Comparison of ENCODE assay signal across 8 cellular contexts in genomic region chr7:130668258-130669050, GRCh38. TPM values are rescaled to one million over a fixed set of nuclear protein-coding genes. Genes with fewer than 3 reads are reported as not detected.
DNase-seq lines count a peak whose midpoint lies in the region; ATAC-seq, FAIRE-seq and TF ChIP-seq lines count a peak whose summit lies in the region.

A gene with protein sequence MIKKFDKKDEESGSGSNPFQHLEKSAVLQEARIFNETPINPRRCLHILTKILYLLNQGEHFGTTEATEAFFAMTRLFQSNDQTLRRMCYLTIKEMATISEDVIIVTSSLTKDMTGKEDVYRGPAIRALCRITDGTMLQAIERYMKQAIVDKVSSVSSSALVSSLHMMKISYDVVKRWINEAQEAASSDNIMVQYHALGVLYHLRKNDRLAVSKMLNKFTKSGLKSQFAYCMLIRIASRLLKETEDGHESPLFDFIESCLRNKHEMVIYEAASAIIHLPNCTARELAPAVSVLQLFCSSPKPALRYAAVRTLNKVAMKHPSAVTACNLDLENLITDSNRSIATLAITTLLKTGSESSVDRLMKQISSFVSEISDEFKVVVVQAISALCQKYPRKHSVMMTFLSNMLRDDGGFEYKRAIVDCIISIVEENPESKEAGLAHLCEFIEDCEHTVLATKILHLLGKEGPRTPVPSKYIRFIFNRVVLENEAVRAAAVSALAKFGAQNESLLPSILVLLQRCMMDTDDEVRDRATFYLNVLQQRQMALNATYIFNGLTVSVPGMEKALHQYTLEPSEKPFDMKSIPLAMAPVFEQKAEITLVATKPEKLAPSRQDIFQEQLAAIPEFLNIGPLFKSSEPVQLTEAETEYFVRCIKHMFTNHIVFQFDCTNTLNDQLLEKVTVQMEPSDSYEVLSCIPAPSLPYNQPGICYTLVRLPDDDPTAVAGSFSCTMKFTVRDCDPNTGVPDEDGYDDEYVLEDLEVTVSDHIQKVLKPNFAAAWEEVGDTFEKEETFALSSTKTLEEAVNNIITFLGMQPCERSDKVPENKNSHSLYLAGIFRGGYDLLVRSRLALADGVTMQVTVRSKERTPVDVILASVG (minus strand): TSS chr7:130668748. CDS start chr7:130668668, 80 bp downstream.

- H3K4me1 ChIP-seq in HepG2 (ENCODE audit: insufficient read depth, low read length) = peaks cover 18% of the 10 kb centered on the region

- TF ChIP-seq POLR2A in HepG2 (IDR thresholded peaks at IDR 0.05; ENCODE audit: insufficient read depth in 1 of 2, low read depth in 2 of 2, low read length in 2 of 2) = peak in 1 of 2 experiments; percentile 72; a peak in 2 of 4 replicates

- no peak; the same call in 1 of the 2 replicates for TF ChIP-seq CTCF in C4-2B (conservative IDR thresholded peaks at IDR 0.05)
- TF ChIP-seq CTCF in HepG2 (CRISPR knock-in tag; IDR thresholded peaks at IDR 0.05) = no peak

- peak within 1 kb of the TSS; percentile 71 for H3K9ac ChIP-seq in HepG2 (ENCODE audit: insufficient read depth, low read depth, low read length)

- FAIRE-seq in HepG2 (lab: Jason Lieb, UNC) = no peak

- intact Hi-C loops in dendritic cell treated with granulocyte-macrophage colony-stimulating factor and Interleukin-4, amounts not matched to agents 40 ng/mL and 50 ng/mL, for 4 days (cut with micrococcal nuclease) = loop anchor here (2.0 kb wide), 1 partner anchor 464 kb away; the partner anchor contains the start of gene TMEM209
- intact Hi-C loops in HepG2 (cut with micrococcal nuclease; ENCODE audit: unreplicated experiment) = no loop called here

- H4K20me1 ChIP-seq in HepG2 (ENCODE audit: insufficient read depth, low read length) = no peaks in the 10 kb centered on the region; the same call in 1 of the 2 replicates

- TF ChIP-seq EP300 in HepG2 (IDR thresholded peaks at IDR 0.05; ENCODE audit: low read depth in 2 of 2, low read length in 2 of 2) = no peak
- TF ChIP-seq EP300 in HepG2 (CRISPR knock-in tag; IDR thresholded peaks at IDR 0.05; ENCODE audit: borderline replicate concordance) = no peak

- H3K4me3 Mint-ChIP-seq in dendritic cell treated with granulocyte-macrophage colony-stimulating factor and Interleukin-4, amounts not matched to agents 40 ng/mL and 50 ng/mL, for 4 days = peak within 1 kb of the TSS; percentile 92

- H3K4me3 ChIP-seq in HepG2 (replicated peaks in 1 of 3; ENCODE audit: insufficient read depth in 1 of 3, low read depth in 2 of 3, low read length in 3 of 3) = peak within 1 kb of the TSS; percentile 76 to 89 (median 84)

- H3K79me2 ChIP-seq in HepG2 (ENCODE audit: insufficient read depth, low read length) = no peaks in the 10 kb centered on the region

- in situ Hi-C loops in HepG2 (cut with HindIII; ENCODE audit: extremely low pct_ligation_motif_present, low pct_unique_long_range_greater_than_20kb) = no loop called here

- POLR2A ChIA-PET in HepG2 (lab: Yijun Ruan, JAX) = no interaction called here

- H3K4me2 ChIP-seq in HepG2 (ENCODE audit: low read depth, low read length) = peak within 1 kb of the TSS; percentile 86

- no peaks in the 10 kb centered on the region for H3K9me3 ChIP-seq in HepG2 (ENCODE audit: low read length)

- WGBS in HepG2 (ENCODE audit: low lambda C conversion rate) = 0% methylated on average over 1 of the region's 98 CpGs

- peak within 1 kb of the TSS; percentile 80 for H2AFZ ChIP-seq in HepG2 (ENCODE audit: low read length)

- TF ChIP-seq RAD21 in HepG2 (CRISPR knock-in tag; IDR thresholded peaks at IDR 0.05) = no peak

- H3K36me3 Mint-ChIP-seq in dendritic cell treated with granulocyte-macrophage colony-stimulating factor and Interleukin-4, amounts not matched to agents 40 ng/mL and 50 ng/mL, for 4 days (ENCODE audit: low read depth) = peaks cover 6% of the 10 kb centered on the region

- DNase-seq in GM19240 (ENCODE audit: insufficient read length, low spot score) = peak; percentile 88
- peak; percentile 58 to 96 for DNase-seq in NCI-H526 (lab: John Stamatoyannopoulos, UW)
- DNase-seq in activated CD4-positive, alpha-beta T cell treated with anti-CD3 and anti-CD28 coated beads, Interleukin-2, amount 50 U/mL, for 24 hours (ENCODE audit: low read depth in 1 of 2, low spot score in 1 of 2) = peak; percentile 57 to 58
- peak; percentile 69 for DNase-seq in HepG2 (ENCODE audit: low spot score)
- peak; percentile 74 to 81 for DNase-seq in stimulated activated CD4-positive, alpha-beta T cell treated with anti-CD3 and anti-CD28 coated beads, Interleukin-2, amount 100 ng/mL, for 48 hours

- H3K9me3 Mint-ChIP-seq in dendritic cell treated with granulocyte-macrophage colony-stimulating factor and Interleukin-4, amounts not matched to agents 40 ng/mL and 50 ng/mL, for 4 days = no peaks in the 10 kb centered on the region

- no peaks in the 10 kb centered on the region; a peak in 1 of 5 replicates for H3K27me3 ChIP-seq in HepG2 (ENCODE audit: control insufficient read depth in 1 of 2, insufficient read depth in 2 of 2, low read length in 2 of 2)

- ATAC-seq in HG03442 (IDR thresholded peaks at IDR 0.05; ENCODE audit: unreplicated experiment) (peak; percentile 91), HepG2 (peak; percentile 99)

- CTCF ChIA-PET in HepG2 (lab: Yijun Ruan, JAX; ENCODE audit: low intra/inter-chr PET ratio, low total read pairs) = no interaction called here

- H3K27me3 Mint-ChIP-seq in dendritic cell treated with granulocyte-macrophage colony-stimulating factor and Interleukin-4, amounts not matched to agents 40 ng/mL and 50 ng/mL, for 4 days = no peaks in the 10 kb centered on the region

- BruUV-seq in HepG2 (replicated peaks; lab: Mats Ljungman, UMichigan) = no TSS peak

- H3K4me1 Mint-ChIP-seq in dendritic cell treated with granulocyte-macrophage colony-stimulating factor and Interleukin-4, amounts not matched to agents 40 ng/mL and 50 ng/mL, for 4 days (ENCODE audit: low read depth) = peaks cover 26% of the 10 kb centered on the region

- peak within 1 kb of the TSS; percentile 69 for H3K27ac ChIP-seq in C4-2B
- peak within 1 kb of the TSS; percentile 68 for H3K27ac ChIP-seq in HepG2 (ENCODE audit: extremely low read length, insufficient read depth, low read length)

- no peaks in the 10 kb centered on the region for H3K36me3 ChIP-seq in HepG2 (replicated peaks in 1 of 2; ENCODE audit: control insufficient read depth in 1 of 2, insufficient read depth in 2 of 2, low read length in 2 of 2)

- peak within 1 kb of the TSS; percentile 90 for H3K27ac Mint-ChIP-seq in dendritic cell treated with granulocyte-macrophage colony-stimulating factor and Interleukin-4, amounts not matched to agents 40 ng/mL and 50 ng/mL, for 4 days

TF ChIP-seq in HepG2, 621 proteins besides CTCF, POLR2A, EP300 and RAD21 (continues in another document):
- TF ChIP-seq ZNF773 (CRISPR knock-in tag; IDR thresholded peaks at IDR 0.05; ENCODE audit: borderline replicate concordance) = no peak
- no peak for TF ChIP-seq SRF (IDR thresholded peaks at IDR 0.05; ENCODE audit: low read depth, low read length)
- no peak for TF ChIP-seq IRX3 (CRISPR knock-in tag; IDR thresholded peaks at IDR 0.05; ENCODE audit: borderline replicate concordance, low read depth)
- TF ChIP-seq HMG20A (CRISPR knock-in tag; IDR thresholded peaks at IDR 0.05; ENCODE audit: borderline replicate concordance) = no peak
- no peak for TF ChIP-seq SP1 (IDR thresholded peaks at IDR 0.05)
- peak; percentile 73 for TF ChIP-seq SP1 (CRISPR knock-in tag; IDR thresholded peaks at IDR 0.05)
- TF ChIP-seq NFIC (IDR thresholded peaks at IDR 0.05; ENCODE audit: low read length) = no peak
- TF ChIP-seq HNF4A (CRISPR knock-in tag; IDR thresholded peaks at IDR 0.05) = no peak
- no peak for TF ChIP-seq ZNF569 (CRISPR knock-in tag; IDR thresholded peaks at IDR 0.05; ENCODE audit: borderline replicate concordance)

RNA-seq across cellular contexts. Expression of the gene that starts here (rescaled TPM):
- 17.7 and 27.7 TPM in 2 replicates for total RNA-seq in HepG2 (2016; rRNA removed; fragmentation: Illumina TruSeq; extraction: Trizol)
- 1.5 and 2.1 TPM in 2 replicates for total RNA-seq in HepG2 (2016; cell fraction: cytosol; rRNA removed; fragmentation: Illumina TruSeq; extraction: Trizol; ENCODE audit: low read depth)
- 18.5 and 23.9 TPM in 2 replicates for total RNA-seq in HepG2 (2016; cell fraction: insoluble cytoplasmic fraction; rRNA removed; fragmentation: Illumina TruSeq; extraction: Trizol)
- total RNA-seq in HepG2 (2016; cell fraction: membrane; rRNA removed; fragmentation: Illumina TruSeq; extraction: Trizol) = 5.6 and 6.4 TPM in 2 replicates
- total RNA-seq in HepG2 (2016; cell fraction: nucleus; rRNA removed; fragmentation: Illumina TruSeq; extraction: Trizol) = 16.1 and 17.2 TPM in 2 replicates
- 12.6 and 14.1 TPM in 2 replicates for polyA plus RNA-seq in HepG2 (2011; rRNA removed)
- polyA plus RNA-seq in HepG2 (2011; cell fraction: cytosol; rRNA removed) = 9.8 and 13.2 TPM in 2 replicates
- polyA plus RNA-seq in HepG2 (2011; cell fraction: nucleus; rRNA removed) = 6.0 and 6.4 TPM in 2 replicates
- polyA plus RNA-seq in HepG2 (2012) = 11.9 and 13.8 TPM in 2 replicates
- 1.4 and 1.5 TPM in 2 replicates for polyA plus RNA-seq in HepG2 (2016; cell fraction: cytosol; fragmentation: Illumina TruSeq; extraction: Trizol; ENCODE audit: low read depth)
- polyA plus RNA-seq in HepG2 (2016; cell fraction: insoluble cytoplasmic fraction; fragmentation: Illumina TruSeq; extraction: Trizol; ENCODE audit: low read depth) = 21.0 and 22.5 TPM in 2 replicates
- 3.3 and 3.7 TPM in 2 replicates for polyA plus RNA-seq in HepG2 (2016; cell fraction: membrane; fragmentation: Illumina TruSeq; extraction: Trizol; ENCODE audit: low read depth)
- 15.1 and 15.7 TPM in 2 replicates for polyA plus RNA-seq in HepG2 (2016; cell fraction: nucleus; fragmentation: Illumina TruSeq; extraction: Trizol; ENCODE audit: insufficient read depth, low read depth)
- polyA minus RNA-seq in HepG2 (2011; rRNA and poly(A)+ RNA removed; ENCODE audit: low replicate concordance) = 23.1 and 23.8 TPM in 2 replicates
- 15.2 and 17.4 TPM in 2 replicates for polyA minus RNA-seq in HepG2 (2011; cell fraction: cytosol; rRNA and poly(A)+ RNA removed)
- 15.8 and 18.9 TPM in 2 replicates for polyA minus RNA-seq in HepG2 (2011; cell fraction: nucleus; rRNA and poly(A)+ RNA removed)

Comparison
In these comparisons a context has a peak if more than half of its experiments do, and no peak if none do; other contexts are left out.
1. Peak in every context shown above with its lines: DNase-seq, ATAC-seq, H3K4me3 ChIP-seq and H3K27ac ChIP-seq.